In the genomic region with DNA sequence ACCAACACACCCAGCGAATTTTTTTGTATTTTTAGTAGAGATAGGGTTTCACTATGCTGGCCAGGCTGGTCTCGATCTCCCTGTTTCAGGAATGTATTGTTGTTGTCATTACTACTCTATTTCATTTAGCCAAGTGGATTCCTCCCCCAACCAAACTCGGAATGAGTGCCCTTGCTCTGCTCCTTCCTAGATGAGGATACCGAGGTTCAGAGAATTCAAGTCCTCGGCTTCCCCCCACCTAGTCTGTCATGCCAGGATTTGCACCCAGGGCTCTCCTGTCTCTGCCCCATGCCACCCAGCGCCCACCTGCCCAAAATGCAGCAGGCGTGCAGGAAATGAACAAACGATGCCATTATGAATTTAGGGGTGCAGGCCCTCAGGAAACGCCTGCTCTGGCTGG, we compare ENCODE assay signal across 19 cellular contexts. TPM values are rescaled to one million over a fixed set of nuclear protein-coding genes. Genes with fewer than 3 reads are reported as not detected.
A peak's percentile ranks its signal among the peaks of the same experiment; 100 is the strongest.
DNase-seq lines count a peak whose midpoint lies in the region; ATAC-seq and TF ChIP-seq lines count a peak whose summit lies in the region.
"Had no signal": no experiment of that assay in that cellular context is flagged by ENCODE, and none has a peak within 500 bp of the region (broad histone marks: within the 10 kb centered on the region; RNA-seq: fewer than 3 reads in every experiment).

No MANE protein-coding gene starts in this region.

- in situ Hi-C loops in transverse colon (cut with MboI; ENCODE audit: low pct_ligation_motif_present in 1 of 4, low pct_unique_long_range_greater_than_20kb in 1 of 4, low sequenced_read_pairs in 3 of 4): no loop called here

- H2AK5ac ChIP-seq in mesenchymal stem cell (ENCODE audit: low read length, severe bottlenecking): no peak overlapping the region

- CTCF ChIA-PET in PC-3 (lab: Charles Lee): no interaction called here

- no peak overlapping the region for H3K18ac ChIP-seq in mesenchymal stem cell (ENCODE audit: low read depth in 1 of 2, low read length in 2 of 2)

- H3K9me3 ChIP-seq in mucosa of stomach (ENCODE audit: control insufficient read depth, low read length) (no peaks in the 10 kb centered on the region), transverse colon (no peaks in the 10 kb centered on the region), vagina (no peaks in the 10 kb centered on the region), mesenchymal stem cell (ENCODE audit: control insufficient read depth, low read length) (no peaks in the 10 kb centered on the region), PC-3 (ENCODE audit: low read length) (no peaks in the 10 kb centered on the region)
- H3K9me3 ChIP-seq: BLaER1 had no signal

- no peak for ATAC-seq in PC-3
- ATAC-seq: GM23338, HepG2 had no signal

- no peak overlapping the region for H2BK12ac ChIP-seq in mesenchymal stem cell (ENCODE audit: low read length in 2 of 2)

- H3K79me2 ChIP-seq in PC-3 (ENCODE audit: low read length): no peaks in the 10 kb centered on the region

- H3K27ac ChIP-seq in transverse colon (peak overlapping the region; percentile 21 to 71 (median 44)), vagina (no peak overlapping the region), mesenchymal stem cell (ENCODE audit: low read length, poor library complexity, severe bottlenecking) (no peak overlapping the region), PC-3 (ENCODE audit: low read length) (no peak overlapping the region)
- H3K27ac ChIP-seq: 22Rv1, BLaER1 had no signal

- no peak overlapping the region for H3K4ac ChIP-seq in mesenchymal stem cell (ENCODE audit: low read depth in 1 of 2, low read length in 2 of 2)

- H3K23ac ChIP-seq in mesenchymal stem cell (ENCODE audit: low read length in 2 of 2): no peak overlapping the region

- H3K79me1 ChIP-seq in mesenchymal stem cell (replicated peaks; ENCODE audit: low read length, poor library complexity, severe bottlenecking): no peaks in the 10 kb centered on the region

- no peak overlapping the region for H2BK120ac ChIP-seq in mesenchymal stem cell (ENCODE audit: low read depth, low read length)

- H3K27me3 ChIP-seq in mucosa of stomach (ENCODE audit: control insufficient read depth, insufficient read depth, low read length) (no peaks in the 10 kb centered on the region), transverse colon (no peaks in the 10 kb centered on the region), vagina (no peaks in the 10 kb centered on the region), mesenchymal stem cell (ENCODE audit: control insufficient read depth in 1 of 2, insufficient read depth in 1 of 2, low read length in 2 of 2) (peaks cover 6 to 17% of the 10 kb centered on the region in 2 experiments), PC-3 (ENCODE audit: low read length) (no peaks in the 10 kb centered on the region)
- H3K27me3 ChIP-seq: BLaER1 had no signal

- H3K9ac ChIP-seq in mucosa of stomach (ENCODE audit: low read length) (peak overlapping the region; percentile 2), mesenchymal stem cell (ENCODE audit: low read length) (no peak overlapping the region), PC-3 (ENCODE audit: low read length) (no peak overlapping the region)
- H3K9ac ChIP-seq: BLaER1 had no signal

- H3K36me3 ChIP-seq in mucosa of stomach (ENCODE audit: control insufficient read depth, insufficient read depth, low read length) (no peaks in the 10 kb centered on the region), transverse colon (no peaks in the 10 kb centered on the region), vagina (no peaks in the 10 kb centered on the region), mesenchymal stem cell (ENCODE audit: control insufficient read depth in 1 of 2, insufficient read depth in 2 of 2, low read depth in 1 of 2, low read length in 2 of 2) (peaks cover 0 to 4% of the 10 kb centered on the region in 2 experiments), PC-3 (ENCODE audit: low read depth, low read length) (no peaks in the 10 kb centered on the region)

- TF ChIP-seq POLR2A in NB4 (IDR thresholded peaks at IDR 0.05; ENCODE audit: extremely low read depth, insufficient read length) (no peak), transverse colon (IDR thresholded peaks at IDR 0.05) (no peak), vagina (IDR thresholded peaks at IDR 0.05) (no peak)

- H2BK15ac ChIP-seq in mesenchymal stem cell (ENCODE audit: low read depth, poor library complexity, severe bottlenecking): no peak overlapping the region

- no peak overlapping the region for H4K91ac ChIP-seq in mesenchymal stem cell (ENCODE audit: low read length)

- intact Hi-C loops in transverse colon (cut with DNase I; ENCODE audit: low total_unique reads): no loop called here
- intact Hi-C loops in vagina (cut with DNase I): no loop called here
- intact Hi-C loops in PC-3 (cut with micrococcal nuclease): no loop called here

- no peak overlapping the region for H4K8ac ChIP-seq in mesenchymal stem cell (ENCODE audit: low read length)

- H3F3A ChIP-seq in PC-3 (ENCODE audit: low read length, unreplicated experiment): no peaks in the 10 kb centered on the region

- H3K4me3 ChIP-seq in NB4 (ENCODE audit: low read depth, low read length) (no peak overlapping the region), mucosa of stomach (ENCODE audit: low read length) (no peak overlapping the region), transverse colon (no peak overlapping the region), vagina (no peak overlapping the region), mesenchymal stem cell (ENCODE audit: insufficient read depth in 1 of 2, low read depth in 1 of 2, low read length in 2 of 2) (no peak overlapping the region), PC-3 (ENCODE audit: low read length) (no peak overlapping the region)
- H3K4me3 ChIP-seq: BLaER1, GM23338 had no signal

- DNase-seq in DMS53 (lab: John Stamatoyannopoulos, UW): peak; percentile 53
- no peak for DNase-seq in DMS53 treated with DMSO at 0.1 percent for 48 hours (lab: John Stamatoyannopoulos, UW; ENCODE audit: unreplicated experiment)
- peak; percentile 34 for DNase-seq in NB4 (ENCODE audit: low read depth)
- DNase-seq in transverse colon: no peak
- DNase-seq in vagina (ENCODE audit: extremely low spot score in 2 of 2): no peak
- no peak for DNase-seq in mesenchymal stem cell
- DNase-seq in PC-3: no peak
- DNase-seq: Calu3; CD4-positive, alpha-beta memory T cell; H9 had no signal

- no peaks in the 10 kb centered on the region for H3K9me2 ChIP-seq in PC-3 (replicated peaks; ENCODE audit: low read length)

- no peak overlapping the region for H3K4me2 ChIP-seq in mesenchymal stem cell (ENCODE audit: low read length, poor library complexity, severe bottlenecking)
- H3K4me2 ChIP-seq in PC-3 (ENCODE audit: low read length): no peak overlapping the region
- H3K4me2 ChIP-seq: BLaER1, GM23338 had no signal

- H3K4me1 ChIP-seq in mucosa of stomach (ENCODE audit: control insufficient read depth, insufficient read depth, low read length): peaks cover 19% of the 10 kb centered on the region
- peaks cover 0 to 15% (median 4%) of the 10 kb centered on the region in 4 donors for H3K4me1 ChIP-seq in transverse colon
- H3K4me1 ChIP-seq in vagina: no peaks in the 10 kb centered on the region
- H3K4me1 ChIP-seq in mesenchymal stem cell (ENCODE audit: control insufficient read depth, insufficient read depth, low read depth, low read length): peaks cover 2% of the 10 kb centered on the region
- no peaks in the 10 kb centered on the region for H3K4me1 ChIP-seq in PC-3 (ENCODE audit: insufficient read depth, low read length)

- H2AFZ ChIP-seq in mesenchymal stem cell (ENCODE audit: low read depth, low read length): no peak overlapping the region
- H2AFZ ChIP-seq in PC-3 (ENCODE audit: low read length): no peak overlapping the region
- H2AFZ ChIP-seq: GM23338 had no signal

- TF ChIP-seq CTCF in NB4 (IDR thresholded peaks at IDR 0.05; ENCODE audit: low read depth, low read length) (no peak), transverse colon (IDR thresholded peaks at IDR 0.05) (no peak), vagina (IDR thresholded peaks at IDR 0.05) (no peak), PC-3 (conservative IDR thresholded peaks at IDR 0.05; ENCODE audit: low read depth, low read length) (no peak)

- H3K14ac ChIP-seq in mesenchymal stem cell (ENCODE audit: low read length in 2 of 2): no peak overlapping the region

- no peak overlapping the region for H2BK5ac ChIP-seq in mesenchymal stem cell (ENCODE audit: low read depth, low read length, poor library complexity, severe bottlenecking)

- WGBS in transverse colon (ENCODE audit: low coverage in 1 of 2), 2 donors: 70% methylated on average over 9 of the region's 9 CpGs; no CpG with 5 or more reads in 1 of the 2 donors
- WGBS in mesenchymal stem cell: 91% methylated on average over 8 of the region's 9 CpGs

- no peak for TF ChIP-seq EP300 in transverse colon (IDR thresholded peaks at IDR 0.05; ENCODE audit: low read depth)

- POLR2A ChIA-PET in PC-3 (lab: Charles Lee; ENCODE audit: unreplicated experiment): no interaction called here

- no TSS peak for BruUV-seq in PC-3 (replicated peaks; lab: Mats Ljungman, UMichigan)

- no peaks in the 10 kb centered on the region for H4K20me1 ChIP-seq in PC-3 (ENCODE audit: low read length)
- H4K20me1 ChIP-seq: BLaER1 had no signal

RNA-seq across cellular contexts. Expression of gene SPACA4, which starts 3.5 kb away (rescaled TPM):
- total RNA-seq in transverse colon (not detected), vagina (3.9 TPM), PC-3 (2014; rRNA removed) (not detected in 2 replicates)
- not detected for polyA plus RNA-seq in mesenchymal stem cell (2013, experiment 1 of 2)
- not detected for polyA plus RNA-seq in mesenchymal stem cell (2013, experiment 2 of 2)
- total RNA-seq: A673; Calu3; CD4-positive, alpha-beta memory T cell; GM23338; H9; HepG2 had no signal
- polyA plus RNA-seq: AG04450; CD14-positive monocyte; CD4-positive, alpha-beta memory T cell; GM23338; HepG2; IgD-negative memory B cell had no signal

RNA-seq across cellular contexts. Expression of gene FAM83E, which starts 11.9 kb away (rescaled TPM):
- total RNA-seq in transverse colon (100 to 1,000 TPM in 3 of 4 donors, 10 to 100 TPM in 1; 97.0 to 746 (median 203) TPM), vagina (3.2 TPM), PC-3 (2014; rRNA removed) (4.6 and 4.7 TPM in 2 replicates)
- polyA plus RNA-seq in mesenchymal stem cell (2013, experiment 1 of 2): 0.03 TPM
- polyA plus RNA-seq in mesenchymal stem cell (2013, experiment 2 of 2): 0.04 TPM
- polyA plus RNA-seq: AG04450; CD14-positive monocyte; CD4-positive, alpha-beta memory T cell; IgD-negative memory B cell had no signal

RNA-seq across cellular contexts. Expression of gene RPL18, which starts 16.0 kb away (rescaled TPM):
- total RNA-seq in transverse colon (1,000 to 10,000 TPM; 1,394 to 2,260 (median 1,686) TPM), vagina (2,346 TPM), PC-3 (2014; rRNA removed) (1,237 and 1,503 TPM in 2 replicates)
- 1,704 TPM for polyA plus RNA-seq in mesenchymal stem cell (2013, experiment 1 of 2)
- 1,641 TPM for polyA plus RNA-seq in mesenchymal stem cell (2013, experiment 2 of 2)

RNA-seq across cellular contexts. Expression of gene SPHK2, which starts 16.3 kb away (rescaled TPM):
- total RNA-seq in transverse colon (100 to 1,000 TPM in 1 of 4 donors, 10 to 100 TPM in 3; 41.8 to 185 (median 68.7) TPM), vagina (19.9 TPM), PC-3 (2014; rRNA removed) (8.5 and 8.6 TPM in 2 replicates)
- 9.1 TPM for polyA plus RNA-seq in mesenchymal stem cell (2013, experiment 1 of 2)
- 9.4 TPM for polyA plus RNA-seq in mesenchymal stem cell (2013, experiment 2 of 2)

RNA-seq across cellular contexts. Expression of gene DBP, which starts 34.2 kb away (rescaled TPM):
- total RNA-seq in transverse colon (10 to 100 TPM in 3 of 4 donors, 1 to 10 TPM in 1; 8.7 to 13.8 (median 11.6) TPM), vagina (4.9 TPM), PC-3 (2014; rRNA removed) (9.0 and 12.2 TPM in 2 replicates)
- 4.2 TPM for polyA plus RNA-seq in mesenchymal stem cell (2013, experiment 1 of 2)
- polyA plus RNA-seq in mesenchymal stem cell (2013, experiment 2 of 2): 5.0 TPM

Comparison
In these comparisons a context has a peak if more than half of its experiments do, and no peak if none do; other contexts are left out.
1. DNase-seq: peak in DMS53 (single experiment) and NB4 (single experiment); none in DMS53 treated with DMSO at 0.1 percent for 48 hours (single experiment), transverse colon (single experiment), vagina (0 of 2), mesenchymal stem cell (single experiment) and PC-3 (single experiment).
2. H3K27ac ChIP-seq: peak in transverse colon (4 of 4); none in vagina (single experiment), mesenchymal stem cell (single experiment) and PC-3 (single experiment).
3. RNA of gene FAM83E, which starts 11.9 kb away (total RNA-seq): 97.0 to 746 TPM in transverse colon; 4.6 to 4.7 TPM in PC-3 and 3.2 TPM in vagina (single experiment); every median in the first group is over 10 times any median in the second.